In genomic region chr22:41446057-41446501, GRCh38 we compare ENCODE assay signal across 8 cellular contexts. TPM values are rescaled to one million over a fixed set of nuclear protein-coding genes. Genes with fewer than 3 reads are reported as not detected.
DNase-seq lines count a peak whose midpoint lies in the region; ATAC-seq lines count a peak whose summit lies in the region.

No MANE protein-coding gene starts in this region.

- peaks cover 26% of the 10 kb centered on the region for H3K36me3 Mint-ChIP-seq in stimulated activated naive CD8-positive, alpha-beta T cell treated with anti-CD3 and anti-CD28 coated beads, Interleukin-15, Interleukin-2, amounts not matched to agents 100 ng/mL and 50 ng/mL, for 24 hours (ENCODE audit: low read depth)
- peaks cover 9% of the 10 kb centered on the region for H3K36me3 Mint-ChIP-seq in activated T-cell treated with anti-CD3 and anti-CD28 coated beads, Interleukin-2, amount 50 U/mL, for 4 hours (ENCODE audit: insufficient read depth)

- no peaks in the 10 kb centered on the region for H3K27me3 Mint-ChIP-seq in stimulated activated naive CD8-positive, alpha-beta T cell treated with anti-CD3 and anti-CD28 coated beads, Interleukin-15, Interleukin-2, amounts not matched to agents 100 ng/mL and 50 ng/mL, for 24 hours
- no peaks in the 10 kb centered on the region for H3K27me3 Mint-ChIP-seq in activated T-cell treated with anti-CD3 and anti-CD28 coated beads, Interleukin-2, amount 50 U/mL, for 4 hours (ENCODE audit: low read depth)

- peak overlapping the region; percentile 92 for H3K4me3 Mint-ChIP-seq in stimulated activated naive CD8-positive, alpha-beta T cell treated with anti-CD3 and anti-CD28 coated beads, Interleukin-15, Interleukin-2, amounts not matched to agents 100 ng/mL and 50 ng/mL, for 24 hours
- peak overlapping the region; percentile 97 for H3K4me3 Mint-ChIP-seq in activated T-cell treated with anti-CD3 and anti-CD28 coated beads, Interleukin-2, amount 50 U/mL, for 4 hours

- H3K9me3 Mint-ChIP-seq in stimulated activated naive CD8-positive, alpha-beta T cell treated with anti-CD3 and anti-CD28 coated beads, Interleukin-15, Interleukin-2, amounts not matched to agents 100 ng/mL and 50 ng/mL, for 24 hours = no peaks in the 10 kb centered on the region
- no peaks in the 10 kb centered on the region for H3K9me3 Mint-ChIP-seq in activated T-cell treated with anti-CD3 and anti-CD28 coated beads, Interleukin-2, amount 50 U/mL, for 4 hours

- peak overlapping the region; percentile 99 for H3K27ac Mint-ChIP-seq in stimulated activated naive CD8-positive, alpha-beta T cell treated with anti-CD3 and anti-CD28 coated beads, Interleukin-15, Interleukin-2, amounts not matched to agents 100 ng/mL and 50 ng/mL, for 24 hours

- peaks cover 29% of the 10 kb centered on the region for H3K4me1 Mint-ChIP-seq in stimulated activated naive CD8-positive, alpha-beta T cell treated with anti-CD3 and anti-CD28 coated beads, Interleukin-15, Interleukin-2, amounts not matched to agents 100 ng/mL and 50 ng/mL, for 24 hours (ENCODE audit: low read depth)
- H3K4me1 Mint-ChIP-seq in activated T-cell treated with anti-CD3 and anti-CD28 coated beads, Interleukin-2, amount 50 U/mL, for 4 hours (ENCODE audit: low read depth) = peaks cover 21% of the 10 kb centered on the region

- intact Hi-C loops in left cardiac atrium (cut with DNase I) = loop anchor here in 1 of 2 donors (2.0 kb wide), 1 partner anchor 41 kb away; no protein-coding TSS in a partner anchor

- in situ Hi-C loops in G401 (cut with HindIII; ENCODE audit: low sequenced_read_pairs) = no loop called here

- no peak for ATAC-seq in stimulated activated naive CD8-positive, alpha-beta T cell treated with anti-CD3 and anti-CD28 coated beads, Interleukin-15, Interleukin-2, amounts not matched to agents 100 U/mL and 50 U/mL, for 24 hours
- no peak for ATAC-seq in activated T-cell treated with anti-CD3 and anti-CD28 coated beads, Interleukin-2, amount 50 U/mL, for 4 hours
- ATAC-seq in left cardiac atrium (peak in 1 of 2 donors; percentile 0), GM18867 (IDR thresholded peaks at IDR 0.05; ENCODE audit: unreplicated experiment) (no peak), GM19452 (IDR thresholded peaks at IDR 0.05; ENCODE audit: unreplicated experiment) (no peak)

- DNase-seq in stimulated activated naive CD8-positive, alpha-beta T cell treated with anti-CD3 and anti-CD28 coated beads, Interleukin-15, Interleukin-2, amounts not matched to agents 100 U/mL and 50 U/mL, for 24 hours = no peak
- DNase-seq in activated T-cell treated with anti-CD3 and anti-CD28 coated beads, Interleukin-2, amount 50 U/mL, for 4 hours = no peak
- DNase-seq in left cardiac atrium (peak; percentile 50), retina (peak; percentile 56), G401 (ENCODE audit: low spot score) (no peak)

RNA-seq across cellular contexts. Expression of gene TOB2, which starts 0.5 kb away (rescaled TPM):
- total RNA-seq in activated T-cell treated with anti-CD3 and anti-CD28 coated beads, Interleukin-2, amount 50 U/mL, for 4 hours = 10 to 100 TPM; 56.4 to 69.6 (median 61.0) TPM
- total RNA-seq in left cardiac atrium = 10 to 100 TPM; 57.4 to 63.1 TPM
- total RNA-seq in G401 (2014; rRNA removed; shearing (Covaris generic)) = 33.3 and 34.4 TPM in 2 replicates

RNA-seq across cellular contexts. Expression of gene PHF5A, which starts 22.4 kb away (rescaled TPM):
- 100 to 1,000 TPM; 138 to 164 (median 144) TPM for total RNA-seq in activated T-cell treated with anti-CD3 and anti-CD28 coated beads, Interleukin-2, amount 50 U/mL, for 4 hours
- total RNA-seq in left cardiac atrium = 10 to 100 TPM; 22.8 to 28.1 TPM
- total RNA-seq in G401 (2014; rRNA removed; shearing (Covaris generic)) = 133 and 134 TPM in 2 replicates

RNA-seq across cellular contexts. Expression of gene ACO2, which starts 22.8 kb away (rescaled TPM):
- 100 to 1,000 TPM; 128 to 133 (median 130) TPM for total RNA-seq in activated T-cell treated with anti-CD3 and anti-CD28 coated beads, Interleukin-2, amount 50 U/mL, for 4 hours
- total RNA-seq in left cardiac atrium = 100 to 1,000 TPM; 415 to 523 TPM
- 171 and 184 TPM in 2 replicates for total RNA-seq in G401 (2014; rRNA removed; shearing (Covaris generic))

Comparison
In these comparisons a context has a peak if more than half of its experiments do, and no peak if none do; other contexts are left out.
1. DNase-seq: peak in left cardiac atrium (single experiment) and retina (single experiment); none in stimulated activated naive CD8-positive, alpha-beta T cell treated with anti-CD3 and anti-CD28 coated beads, Interleukin-15, Interleukin-2, amounts not matched to agents 100 U/mL and 50 U/mL, for 24 hours (single experiment), activated T-cell treated with anti-CD3 and anti-CD28 coated beads, Interleukin-2, amount 50 U/mL, for 4 hours (single experiment) and G401 (single experiment).